ENCODE assay signal across 8 cellular contexts in the genomic region with DNA sequence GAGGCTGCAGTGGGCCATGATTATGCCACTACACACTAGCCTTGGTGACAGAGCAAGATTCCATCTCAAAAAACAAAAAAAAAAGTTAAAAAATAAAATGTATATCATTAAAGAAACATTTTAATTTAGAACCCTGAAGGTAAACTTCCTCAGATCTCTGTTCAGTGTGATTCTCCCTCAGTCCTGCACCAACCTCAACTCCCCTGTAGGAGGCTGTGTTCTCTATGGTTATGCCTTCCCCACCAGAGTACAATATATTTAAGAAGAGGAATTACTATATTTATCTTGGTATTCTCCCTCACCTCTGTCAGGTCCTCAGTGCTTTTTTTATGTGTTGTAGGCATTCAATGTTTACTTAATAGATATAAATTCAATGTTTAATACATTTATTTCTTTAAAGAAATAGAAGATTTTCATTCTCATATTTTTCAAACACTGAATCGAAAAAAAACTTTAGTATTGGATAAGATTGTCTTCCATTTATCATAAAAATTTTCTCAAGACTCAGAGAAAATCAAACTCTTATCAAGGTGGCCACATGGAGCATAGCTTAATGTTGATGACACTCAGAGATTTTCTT. TPM values are rescaled to one million over a fixed set of nuclear protein-coding genes. Genes with fewer than 3 reads are reported as not detected.
DNase-seq lines count a peak whose midpoint lies in the region; ATAC-seq and TF ChIP-seq lines count a peak whose summit lies in the region.

No MANE protein-coding gene starts in this region.

- H3K9me3 ChIP-seq in breast epithelium (no peaks in the 10 kb centered on the region), sigmoid colon (no peaks in the 10 kb centered on the region)

- no peaks in the 10 kb centered on the region for H3K36me3 Mint-ChIP-seq in mesothelial cell of epicardium

- H3K4me3 Mint-ChIP-seq in mesothelial cell of epicardium, result no peak overlapping the region

- H3K27me3 ChIP-seq in breast epithelium (no peaks in the 10 kb centered on the region), sigmoid colon (no peaks in the 10 kb centered on the region)

- no peak overlapping the region for H3K27ac ChIP-seq in C4-2B
- H3K27ac ChIP-seq in breast epithelium, result no peak overlapping the region
- H3K27ac ChIP-seq in sigmoid colon, result peak overlapping the region in 1 of 4 donors; percentile 2

- peak; percentile 42 for ATAC-seq in GM18511 (IDR thresholded peaks at IDR 0.05; ENCODE audit: unreplicated experiment)
- ATAC-seq in HG03342 (IDR thresholded peaks at IDR 0.05; ENCODE audit: unreplicated experiment), result peak; percentile 56

- intact Hi-C loops in breast epithelium (cut with DNase I; ENCODE audit: low total_unique reads), result loop anchor here (10.0 kb wide), 1 partner anchor 1515 kb away; no protein-coding TSS in a partner anchor
- intact Hi-C loops in sigmoid colon (cut with DNase I), result no loop called here

- TF ChIP-seq CTCF in C4-2B (conservative IDR thresholded peaks at IDR 0.05) (peak; percentile 69), breast epithelium (IDR thresholded peaks at IDR 0.05) (peak; percentile 13 to 30 (median 27)), mesothelial cell of epicardium (IDR thresholded peaks at IDR 0.05; ENCODE audit: unreplicated experiment) (peak; percentile 45), sigmoid colon (IDR thresholded peaks at IDR 0.05) (peak in 2 of 4 experiments; percentile 16 to 26)

- no peak for TF ChIP-seq EP300 in sigmoid colon (IDR thresholded peaks at IDR 0.05)

- H3K36me3 ChIP-seq in breast epithelium (no peaks in the 10 kb centered on the region), sigmoid colon (no peaks in the 10 kb centered on the region)

- H3K9me3 Mint-ChIP-seq in mesothelial cell of epicardium, result peaks cover 3% of the 10 kb centered on the region

- H3K4me3 ChIP-seq in breast epithelium (no peak overlapping the region), sigmoid colon (no peak overlapping the region)

- WGBS in sigmoid colon, 2 donors, result 97 to 99% methylated on average over 1 of the region's 1 CpG

- H3K27me3 Mint-ChIP-seq in mesothelial cell of epicardium (ENCODE audit: low read depth), result no peaks in the 10 kb centered on the region

- H3K4me1 ChIP-seq in breast epithelium, result no peaks in the 10 kb centered on the region
- H3K4me1 ChIP-seq in sigmoid colon, result peaks cover 0 to 12% (median 4%) of the 10 kb centered on the region in 4 donors

- DNase-seq in SHP77 (lab: John Stamatoyannopoulos, UW) (peak; percentile 20 to 25), breast epithelium (ENCODE audit: low spot score in 2 of 2) (no peak), mesothelial cell of epicardium (ENCODE audit: low spot score in 2 of 2, unreplicated experiment in 2 of 2) (no peak), sigmoid colon (no peak), NCI-H2107 (lab: John Stamatoyannopoulos, UW) (no peak)

- TF ChIP-seq POLR2A in breast epithelium (IDR thresholded peaks at IDR 0.05) (no peak), sigmoid colon (IDR thresholded peaks at IDR 0.05) (no peak)

- no peak overlapping the region for H3K27ac Mint-ChIP-seq in mesothelial cell of epicardium

- peaks cover 18% of the 10 kb centered on the region for H3K4me1 Mint-ChIP-seq in mesothelial cell of epicardium

RNA-seq across cellular contexts. Expression of a gene that starts 4.8 kb away (rescaled TPM):
- total RNA-seq in breast epithelium, result 10 to 100 TPM; 11.5 to 25.3 (median 12.3) TPM
- 12.5 to 14.3 TPM (median 13.9 TPM) in 3 replicates for total RNA-seq in mesothelial cell of epicardium
- total RNA-seq in sigmoid colon, result 1 to 10 TPM; 3.0 to 9.8 (median 6.1) TPM
- 1 to 10 TPM; 1.8 to 4.1 (median 1.8) TPM for polyA plus RNA-seq in sigmoid colon

Comparison
In these comparisons a context has a peak if more than half of its experiments do, and no peak if none do; other contexts are left out.
1. DNase-seq: peak in SHP77 (2 of 2); none in breast epithelium (0 of 2), mesothelial cell of epicardium (0 of 2), sigmoid colon (single experiment) and NCI-H2107 (single experiment).